ENCODE assay signal across 17 cellular contexts in the genomic region with DNA sequence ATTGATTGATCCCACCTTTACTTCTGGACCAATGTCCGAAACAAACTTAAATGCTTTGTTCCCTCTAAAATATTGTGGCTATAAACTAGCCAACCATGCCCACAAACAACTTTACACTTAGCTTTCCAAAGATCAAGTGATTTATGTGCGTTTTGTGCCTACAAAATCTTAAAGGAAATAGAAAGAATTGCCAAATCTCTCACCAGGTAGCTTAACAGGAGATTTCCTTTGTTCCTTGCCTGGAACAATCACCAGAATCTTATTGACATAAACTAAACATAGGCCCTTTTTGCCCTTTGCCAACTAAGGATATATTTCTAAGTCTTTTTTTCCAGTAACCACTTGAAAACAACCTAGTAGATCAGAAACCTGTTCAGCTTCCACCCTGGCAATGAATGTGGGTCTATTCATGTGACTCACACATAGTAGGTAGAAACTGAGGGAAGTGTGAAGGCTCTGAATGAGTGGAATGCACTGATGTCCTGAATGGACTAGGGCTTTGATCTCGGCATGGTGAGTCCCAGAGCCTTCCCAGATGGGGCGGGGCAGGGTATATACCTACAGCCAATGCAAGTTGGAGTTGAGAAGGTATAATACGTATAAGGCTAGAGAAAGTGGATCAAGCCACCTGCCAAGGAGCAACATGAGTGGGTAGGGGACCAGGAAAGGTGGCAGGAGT.
DNase-seq lines count a peak whose midpoint lies in the region; ATAC-seq and TF ChIP-seq lines count a peak whose summit lies in the region.
"Had no signal": no experiment of that assay in that cellular context is flagged by ENCODE, and none has a peak within 500 bp of the region (broad histone marks: within the 10 kb centered on the region; RNA-seq: fewer than 3 reads in every experiment).

No MANE protein-coding gene starts in this region.

- no peaks in the 10 kb centered on the region for H3K36me3 ChIP-seq in OCI-LY3 (replicated peaks; ENCODE audit: low read depth, low read length)
- H3K36me3 ChIP-seq: upper lobe of left lung had no signal

- H2AFZ ChIP-seq in OCI-LY3 (ENCODE audit: low read depth, low read length): peak overlapping the region; percentile 3; the same call in 1 of the 2 replicates

- peaks cover 39% of the 10 kb centered on the region for H3K4me1 ChIP-seq in OCI-LY3 (ENCODE audit: low read length)

- H3K4me2 ChIP-seq in OCI-LY3 (ENCODE audit: low read length): no peak overlapping the region

- in situ Hi-C loops in GM13977 (cut with MboI; ENCODE audit: low pct_unique_long_range_greater_than_20kb, low sequenced_read_pairs, unreplicated experiment): no loop called here

- peaks cover 5% of the 10 kb centered on the region; the same call in 1 of the 2 replicates for H3K9me3 ChIP-seq in OCI-LY3 (ENCODE audit: insufficient read depth, low read length)
- H3K9me3 ChIP-seq: upper lobe of left lung had no signal

- peak; percentile 43 for DNase-seq in activated CD4-positive, alpha-beta T cell treated with anti-CD3 and anti-CD28 coated beads for 48 hours
- DNase-seq in activated CD4-positive, alpha-beta T cell treated with anti-CD3 and anti-CD28 coated beads, Interleukin-2, amount 50 U/mL, for 1 hour: no peak
- DNase-seq in renal cortical epithelial cell (ENCODE audit: low read depth): peak; percentile 82
- no peak for DNase-seq in inferior parietal cortex (ENCODE audit: extremely low spot score)
- DNase-seq in GM13977 (ENCODE audit: low spot score): no peak
- DNase-seq in HEK293T (ENCODE audit: extremely low spot score): no peak
- DNase-seq: activated B cell treated with CpG ODN at 0.5 μM for 24 hours; CD4-positive, alpha-beta T cell; EL; Karpas-422; NCI-H146; NCI-H526; T-helper 1 cell; upper lobe of left lung had no signal

- peak; percentile 90 for ATAC-seq in esophagus mucosa

- H3K9ac ChIP-seq in OCI-LY3 (ENCODE audit: low read length): no peak overlapping the region

- TF ChIP-seq CTCF in OCI-LY3 (IDR thresholded peaks at IDR 0.05; ENCODE audit: low read depth, low read length) (no peak), GM13977 (IDR thresholded peaks at IDR 0.05; ENCODE audit: extremely low read depth, insufficient read depth, missing control alignments) (no peak)

- no peaks in the 10 kb centered on the region for H3K79me2 ChIP-seq in OCI-LY3 (ENCODE audit: low read length)

- no peaks in the 10 kb centered on the region for H3K27me3 ChIP-seq in OCI-LY3 (ENCODE audit: low read depth, low read length)
- H3K27me3 ChIP-seq: upper lobe of left lung had no signal

- POLR2A ChIA-PET in HEK293T (lab: Yijun Ruan, JAX): no interaction called here

- CTCF ChIA-PET in HEK293T (lab: Yijun Ruan, JAX): no interaction called here

- no peak overlapping the region for H3K4me3 ChIP-seq in OCI-LY3 (ENCODE audit: low read length)
- H3K4me3 ChIP-seq: upper lobe of left lung had no signal

- no peak overlapping the region for H3K27ac ChIP-seq in OCI-LY3 (ENCODE audit: low read length)
- H3K27ac ChIP-seq: HL-60 had no signal

- no peaks in the 10 kb centered on the region for H4K20me1 ChIP-seq in OCI-LY3 (ENCODE audit: insufficient read depth, low read length)

TF ChIP-seq in HEK293T, 16 proteins besides CTCF, POLR2A, EP300 and RAD21:
- TF ChIP-seq ELF4 (IDR thresholded peaks at IDR 0.05) (no peak), SUZ12 (IDR thresholded peaks at IDR 0.05) (no peak), FOXM1 (IDR thresholded peaks at IDR 0.05; ENCODE audit: borderline replicate concordance) (no peak), FOXK2 (IDR thresholded peaks at IDR 0.05) (no peak), HDGF (IDR thresholded peaks at IDR 0.05; ENCODE audit: borderline replicate concordance) (no peak), BHLHE40 (IDR thresholded peaks at IDR 0.05; ENCODE audit: borderline replicate concordance) (no peak), FOXA1 (IDR thresholded peaks at IDR 0.05) (no peak), ARNT (IDR thresholded peaks at IDR 0.05) (no peak), SP1 (IDR thresholded peaks at IDR 0.05) (no peak), TARDBP (IDR thresholded peaks at IDR 0.05) (no peak), L3MBTL2 (conservative IDR thresholded peaks at IDR 0.05) (no peak)

Comparison
In these comparisons a context has a peak if more than half of its experiments do, and no peak if none do; other contexts are left out.
1. DNase-seq: peak in activated CD4-positive, alpha-beta T cell treated with anti-CD3 and anti-CD28 coated beads for 48 hours (single experiment) and renal cortical epithelial cell (single experiment); none in activated CD4-positive, alpha-beta T cell treated with anti-CD3 and anti-CD28 coated beads, Interleukin-2, amount 50 U/mL, for 1 hour (single experiment), inferior parietal cortex (single experiment), GM13977 (single experiment) and HEK293T (single experiment).